Comparison of ENCODE assay signal across 24 cellular contexts in the genomic region with DNA sequence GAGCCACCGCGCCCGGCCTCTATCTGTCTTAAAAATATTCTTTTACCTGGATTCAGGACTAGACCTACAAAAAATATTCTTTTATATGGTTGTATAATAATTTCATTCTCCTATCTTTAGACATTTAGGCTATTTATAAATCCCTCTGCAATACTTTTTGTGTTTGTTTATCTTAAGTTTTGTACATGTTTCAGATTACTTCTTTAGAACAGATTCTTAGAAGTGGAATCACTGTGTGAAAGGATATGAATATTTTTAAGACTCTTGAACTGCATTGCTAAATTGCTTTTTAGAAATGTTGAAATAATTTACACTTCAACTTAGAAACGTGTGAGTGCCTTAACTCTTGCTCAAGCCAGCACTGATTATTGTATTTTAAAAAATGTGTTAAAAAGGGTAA.
"Had no signal": no experiment of that assay in that cellular context is flagged by ENCODE, and none has a peak within 500 bp of the region (broad histone marks: within the 10 kb centered on the region; RNA-seq: fewer than 3 reads in every experiment).

No MANE protein-coding gene starts in this region.

- H3K79me2 ChIP-seq: hepatocyte had no signal

- H3K9me3 ChIP-seq: esophagus squamous epithelium, gastroesophageal sphincter, heart left ventricle, left lung, lower lobe of right lung, mucosa of descending colon had no signal

- DNase-seq: dermis blood vessel endothelial cell; dorsolateral prefrontal cortex; effector CD4-positive, alpha-beta T cell; effector memory CD8-positive, alpha-beta T cell; endodermal cell; erythroblast; esophagus squamous epithelium; foreskin keratinocyte; heart left ventricle; hypothalamus; immature natural killer cell; left cardiac atrium; left lung; left ventricle myocardium superior; lower lobe of right lung; mesenchymal stem cell; mucosa of descending colon; naive B cell; naive thymus-derived CD8-positive, alpha-beta T cell had no signal

- H3K27me3 ChIP-seq: dorsolateral prefrontal cortex, esophagus squamous epithelium, foreskin keratinocyte, gastroesophageal sphincter, heart left ventricle, hepatocyte, left lung had no signal

- H3K36me3 ChIP-seq: esophagus squamous epithelium, gastroesophageal sphincter, heart left ventricle, left lung, lower lobe of right lung had no signal

- H3K27ac ChIP-seq: coronary artery, dorsolateral prefrontal cortex, epithelial cell of prostate, esophagus squamous epithelium, foreskin keratinocyte, gastroesophageal sphincter, heart left ventricle, hepatocyte, left lung, lower lobe of right lung had no signal

- H3K4me2 ChIP-seq: hepatocyte had no signal

- H3K4me1 ChIP-seq: esophagus squamous epithelium, foreskin keratinocyte, gastroesophageal sphincter, heart left ventricle, left lung, lower lobe of right lung had no signal

- H3K4me3 ChIP-seq: coronary artery, dorsolateral prefrontal cortex, esophagus squamous epithelium, gastroesophageal sphincter, heart left ventricle, hepatocyte, left lung, lower lobe of right lung, mucosa of descending colon had no signal

- ATAC-seq: effector memory CD8-positive, alpha-beta T cell; esophagus mucosa; foreskin keratinocyte; gastroesophageal sphincter; heart left ventricle; left cardiac atrium; left lung; left ventricle myocardium superior; lower lobe of right lung; mucosa of descending colon; naive thymus-derived CD8-positive, alpha-beta T cell had no signal

- H2AFZ ChIP-seq: hepatocyte had no signal
